Comparison of ENCODE assay signal across 19 cellular contexts in the genomic region with DNA sequence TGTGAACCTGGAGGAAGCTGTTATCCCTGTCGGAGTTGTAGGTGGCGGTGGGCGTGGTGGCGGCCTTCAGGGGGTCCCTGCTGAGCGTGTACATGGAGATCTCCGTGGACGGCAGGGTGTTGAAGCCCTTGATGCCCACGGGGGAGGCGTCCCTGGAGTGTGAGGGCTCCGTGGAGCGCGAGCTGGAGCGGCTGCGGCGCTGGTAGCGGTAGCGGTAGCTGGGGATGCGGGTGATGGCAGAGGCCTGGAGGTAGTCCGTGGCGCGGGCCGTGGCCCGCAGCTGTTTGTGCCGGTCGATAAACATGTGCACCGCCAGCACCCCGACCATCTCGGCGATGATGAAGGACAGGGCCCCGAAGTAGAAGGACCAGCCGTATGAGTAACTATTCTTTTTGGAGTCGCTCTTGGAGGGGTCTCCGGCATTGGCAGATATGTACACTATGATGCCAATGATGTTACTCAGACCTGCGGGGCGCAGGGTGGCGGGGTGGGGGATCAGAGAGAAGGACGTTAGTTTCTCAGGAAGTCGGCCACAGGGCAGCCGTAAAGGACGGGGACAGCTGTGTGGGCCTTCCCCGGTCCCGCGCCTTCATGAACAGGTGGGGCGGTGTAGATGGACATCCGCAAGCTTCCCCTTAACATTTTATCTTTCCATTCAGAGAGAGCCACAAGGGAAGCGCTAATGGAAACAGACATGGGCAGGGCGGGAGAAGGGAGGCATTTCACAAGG. TPM values are rescaled to one million over a fixed set of nuclear protein-coding genes. Genes with fewer than 3 reads are reported as not detected.
A peak's percentile ranks its signal among the peaks of the same experiment; 100 is the strongest.
DNase-seq lines count a peak whose midpoint lies in the region; ATAC-seq, FAIRE-seq and TF ChIP-seq lines count a peak whose summit lies in the region.
"Had no signal": no experiment of that assay in that cellular context is flagged by ENCODE, and none has a peak within 500 bp of the region (broad histone marks: within the 10 kb centered on the region; RNA-seq: fewer than 3 reads in every experiment).

No MANE protein-coding gene starts in this region.

- 96% methylated on average over 11 of the region's 47 CpGs for WGBS in mammary epithelial cell (ENCODE audit: low coverage, missing lambda C conversion rate)
- 61% methylated on average over 29 to 47 of the region's 47 CpGs for WGBS in testis, 2 donors

- no peak for TF ChIP-seq POLR2A in endothelial cell of umbilical vein (IDR thresholded peaks at IDR 0.05; ENCODE audit: low read depth, low read length)
- no peak for TF ChIP-seq POLR2A in testis (IDR thresholded peaks at IDR 0.05)

- H4K20me1 ChIP-seq in mammary epithelial cell (ENCODE audit: insufficient read depth, low read length) = no peaks in the 10 kb centered on the region
- H4K20me1 ChIP-seq in endothelial cell of umbilical vein (replicated peaks; ENCODE audit: control insufficient read depth, extremely low read depth, insufficient read depth, low read length) = no peaks in the 10 kb centered on the region
- H4K20me1 ChIP-seq in osteoblast (ENCODE audit: insufficient read depth, low read length) = no peaks in the 10 kb centered on the region

- H3K27ac ChIP-seq in mammary epithelial cell (ENCODE audit: insufficient read depth, low read depth, low read length) (no peak overlapping the region), endothelial cell of umbilical vein (ENCODE audit: insufficient read depth, low read depth, low read length) (no peak overlapping the region), osteoblast (ENCODE audit: low read depth, low read length) (no peak overlapping the region), testis (no peak overlapping the region)
- H3K27ac ChIP-seq: 22Rv1, A549, C4-2B had no signal

- H3K9me3 ChIP-seq in mammary epithelial cell (replicated peaks; ENCODE audit: insufficient read depth, low read length) (no peaks in the 10 kb centered on the region), endothelial cell of umbilical vein (replicated peaks; ENCODE audit: control insufficient read depth, insufficient read depth, low read length) (no peaks in the 10 kb centered on the region), osteoblast (ENCODE audit: low read depth, low read length) (no peaks in the 10 kb centered on the region), testis (no peaks in the 10 kb centered on the region)
- H3K9me3 ChIP-seq: A549, Caco-2 had no signal

- intact Hi-C loops in mammary epithelial cell (cut with micrococcal nuclease) (no loop called here), MCF 10A (cut with micrococcal nuclease) (no loop called here), endothelial cell of umbilical vein (cut with micrococcal nuclease) (loop anchor here (10.0 kb wide), 1 partner anchor 420 kb away; no protein-coding TSS in a partner anchor), testis (cut with DNase I; ENCODE audit: low total_unique reads) (no loop called here)

- no peak for ATAC-seq in GM21528 (IDR thresholded peaks at IDR 0.05; ENCODE audit: low FRiP score, unreplicated experiment)
- ATAC-seq: A549, HepG2 had no signal

- CTCF ChIA-PET in mammary epithelial cell (lab: Charles Lee; ENCODE audit: low non-redundant PET) = no interaction called here
- CTCF ChIA-PET in MCF 10A (lab: Yijun Ruan, JAX) = interaction anchor here (1.1 to 1.7 kb wide), 2 partner anchors 18 to 22 kb away, joined by 3 read pairs; no protein-coding TSS in a partner anchor
- CTCF ChIA-PET in endothelial cell of umbilical vein (lab: Charles Lee) = no interaction called here

- TF ChIP-seq CTCF in mammary epithelial cell (conservative IDR thresholded peaks at IDR 0.05 in 1 of 2, IDR thresholded peaks at IDR 0.05 in 1 of 2; ENCODE audit: extremely low read depth in 1 of 2, insufficient read depth in 1 of 2, low read depth in 1 of 2, low read length in 2 of 2) (no peak), MCF 10A (IDR thresholded peaks at IDR 0.05; ENCODE audit: unreplicated experiment) (no peak), endothelial cell of umbilical vein (IDR thresholded peaks at IDR 0.05; ENCODE audit: extremely low read depth in 1 of 2, insufficient read depth in 1 of 2, low read depth in 1 of 2, low read length in 2 of 2) (no peak), osteoblast (IDR thresholded peaks at IDR 0.05; ENCODE audit: extremely low read depth, low read depth, low read length) (no peak), testis (IDR thresholded peaks at IDR 0.05) (no peak)

- no peak overlapping the region for H3K9ac ChIP-seq in mammary epithelial cell (ENCODE audit: insufficient read depth, low read length)
- H3K9ac ChIP-seq in endothelial cell of umbilical vein (replicated peaks; ENCODE audit: extremely low read depth, insufficient read depth, low read length) = no peak overlapping the region

- H3K4me1 Mint-ChIP-seq in MCF 10A (ENCODE audit: insufficient read depth, unreplicated experiment) = peaks cover 15% of the 10 kb centered on the region

- dilution Hi-C loops in mammary epithelial cell (cut with HindIII; ENCODE audit: low sequenced_read_pairs) (no loop called here), endothelial cell of umbilical vein (cut with MboI; ENCODE audit: extremely low pct_ligation_motif_present, low sequenced_read_pairs) (no loop called here)

- H3K4me1 ChIP-seq in mammary epithelial cell (ENCODE audit: insufficient read depth, low read length) = peaks cover 8% of the 10 kb centered on the region
- peaks cover 9% of the 10 kb centered on the region for H3K4me1 ChIP-seq in endothelial cell of umbilical vein (ENCODE audit: control insufficient read depth, extremely low read depth, insufficient read depth, low read length)
- peaks cover 6% of the 10 kb centered on the region for H3K4me1 ChIP-seq in osteoblast (ENCODE audit: insufficient read depth, low read length)
- H3K4me1 ChIP-seq in testis = no peaks in the 10 kb centered on the region
- H3K4me1 ChIP-seq: Caco-2 had no signal

- H3K4me3 Mint-ChIP-seq in MCF 10A (ENCODE audit: unreplicated experiment) = no peak overlapping the region
- H3K4me3 Mint-ChIP-seq: CD4-positive, alpha-beta T cell had no signal

- POLR2A ChIA-PET in MCF 10A (lab: Yijun Ruan, JAX) (no interaction called here), endothelial cell of umbilical vein (lab: Charles Lee) (no interaction called here)

- H3K79me2 ChIP-seq in mammary epithelial cell (ENCODE audit: insufficient read depth, low read length) (no peaks in the 10 kb centered on the region), endothelial cell of umbilical vein (ENCODE audit: control insufficient read depth, insufficient read depth, low read length) (no peaks in the 10 kb centered on the region), osteoblast (ENCODE audit: insufficient read depth, low read length) (no peaks in the 10 kb centered on the region)

- H3K27me3 ChIP-seq in mammary epithelial cell (ENCODE audit: insufficient read depth, low read length) (no peaks in the 10 kb centered on the region), endothelial cell of umbilical vein (ENCODE audit: control insufficient read depth in 2 of 2, insufficient read depth in 2 of 2, low read length in 2 of 2) (peaks cover 5 to 9% of the 10 kb centered on the region in 2 experiments), osteoblast (ENCODE audit: insufficient read depth, low read length) (peaks cover 16% of the 10 kb centered on the region), testis (no peaks in the 10 kb centered on the region)

- no peak for DNase-seq in mammary epithelial cell
- no peak for DNase-seq in MCF 10A (ENCODE audit: unreplicated experiment)
- DNase-seq in endothelial cell of umbilical vein (ENCODE audit: low read depth, low spot score) = no peak
- DNase-seq in osteoblast (ENCODE audit: insufficient read length, low spot score, missing footprints) = peak; percentile 64
- DNase-seq in testis = no peak
- DNase-seq in DMS53 (lab: John Stamatoyannopoulos, UW) = no peak
- no peak for DNase-seq in NCI-H524 (lab: John Stamatoyannopoulos, UW)
- DNase-seq: AML-193; Caco-2; CD4-positive, alpha-beta T cell; DMS153; DMS79 treated with DMSO at 0.1 percent for 48 hours; GF-D8; HCEC 1CT had no signal

- H2AFZ ChIP-seq in mammary epithelial cell (ENCODE audit: low read depth, low read length) (peak overlapping the region; percentile 13), endothelial cell of umbilical vein (ENCODE audit: low read depth, low read length) (no peak overlapping the region), osteoblast (ENCODE audit: low read length) (no peak overlapping the region)

- no peaks in the 10 kb centered on the region for H3K9me3 Mint-ChIP-seq in MCF 10A (ENCODE audit: unreplicated experiment)
- H3K9me3 Mint-ChIP-seq: CD4-positive, alpha-beta T cell had no signal

- no peaks in the 10 kb centered on the region for H3K36me3 Mint-ChIP-seq in MCF 10A (ENCODE audit: insufficient read depth, unreplicated experiment)

- H3K4me3 ChIP-seq in mammary epithelial cell (replicated peaks in 1 of 3; ENCODE audit: insufficient read depth in 1 of 3, low read depth in 2 of 3, low read length in 3 of 3) (no peak overlapping the region), endothelial cell of umbilical vein (replicated peaks in 1 of 3; ENCODE audit: insufficient read depth in 1 of 3, low read depth in 1 of 3, low read length in 3 of 3) (no peak overlapping the region), osteoblast (ENCODE audit: insufficient read depth, low read length) (no peak overlapping the region), testis (peak overlapping the region; percentile 18 to 39)
- H3K4me3 ChIP-seq: A549 had no signal

- FAIRE-seq in endothelial cell of umbilical vein (lab: Jason Lieb, UNC) = no peak
- FAIRE-seq: A549, HepG2 had no signal

- H3K4me2 ChIP-seq in mammary epithelial cell (ENCODE audit: insufficient read depth, low read depth, low read length) (no peak overlapping the region), endothelial cell of umbilical vein (ENCODE audit: insufficient read depth, low read length) (no peak overlapping the region), osteoblast (ENCODE audit: insufficient read depth, low read length) (no peak overlapping the region)
- H3K4me2 ChIP-seq: A549 had no signal

- H3K36me3 ChIP-seq in mammary epithelial cell (ENCODE audit: insufficient read depth, low read length) = no peaks in the 10 kb centered on the region
- no peaks in the 10 kb centered on the region for H3K36me3 ChIP-seq in endothelial cell of umbilical vein (ENCODE audit: control insufficient read depth in 2 of 2, extremely low read depth in 1 of 2, insufficient read depth in 2 of 2, low read length in 2 of 2)
- no peaks in the 10 kb centered on the region for H3K36me3 ChIP-seq in osteoblast (ENCODE audit: insufficient read depth, low read length)
- H3K36me3 ChIP-seq in testis (ENCODE audit: low read depth, missing control alignments) = no peaks in the 10 kb centered on the region

- in situ Hi-C loops in mammary epithelial cell (cut with MboI; ENCODE audit: low sequenced_read_pairs in 2 of 2) = no loop called here

- no TSS peak for BruUV-seq in mammary epithelial cell (replicated peaks; lab: Mats Ljungman, UMichigan)
- no TSS peak for BruUV-seq in MCF 10A (replicated peaks; lab: Mats Ljungman, UMichigan)
- no TSS peak for BruUV-seq in endothelial cell of umbilical vein (replicated peaks; lab: Mats Ljungman, UMichigan)

- no peak overlapping the region for H3K27ac Mint-ChIP-seq in MCF 10A (ENCODE audit: low read depth, unreplicated experiment)
- H3K27ac Mint-ChIP-seq: CD4-positive, alpha-beta T cell had no signal

- H3K27me3 Mint-ChIP-seq in MCF 10A (ENCODE audit: insufficient read depth, unreplicated experiment) = peaks cover 13% of the 10 kb centered on the region

- no peaks in the 10 kb centered on the region for H3K9me1 ChIP-seq in endothelial cell of umbilical vein (replicated peaks; ENCODE audit: control insufficient read depth, extremely low read depth, insufficient read depth, low read length)

RNA-seq across cellular contexts. Expression of gene EIF3D, which starts 35.6 kb away (rescaled TPM):
- 100 to 1,000 TPM; 210 to 354 TPM for total RNA-seq in mammary epithelial cell
- 497 TPM for polyA plus RNA-seq in mammary epithelial cell
- 395 TPM for polyA minus RNA-seq in mammary epithelial cell
- 258 and 306 TPM in 2 replicates for total RNA-seq in MCF 10A (2022)
- 192 and 201 TPM in 2 replicates for total RNA-seq in endothelial cell of umbilical vein
- polyA plus RNA-seq in endothelial cell of umbilical vein = 374 and 413 TPM in 2 replicates
- 391 and 464 TPM in 2 replicates for polyA plus RNA-seq in endothelial cell of umbilical vein (2011; cell fraction: cytosol; rRNA removed)
- 364 and 367 TPM in 2 replicates for polyA plus RNA-seq in endothelial cell of umbilical vein (2011; cell fraction: nucleus; rRNA removed)
- polyA plus RNA-seq in endothelial cell of umbilical vein (2012) = 201 and 234 TPM in 2 replicates
- 384 and 389 TPM in 2 replicates for polyA minus RNA-seq in endothelial cell of umbilical vein
- 159 TPM for polyA minus RNA-seq in endothelial cell of umbilical vein (2011; cell fraction: cytosol; rRNA and poly(A)+ RNA removed)
- 132 and 157 TPM in 2 replicates for polyA minus RNA-seq in endothelial cell of umbilical vein (2011; cell fraction: nucleus; rRNA and poly(A)+ RNA removed)
- 393 and 412 TPM in 2 replicates for total RNA-seq in osteoblast
- 100 to 1,000 TPM; 150 to 163 TPM for total RNA-seq in testis
- polyA plus RNA-seq in testis (ENCODE audit: insufficient read depth, low read depth, low replicate concordance) = 176 TPM

RNA-seq across cellular contexts. Expression of gene FOXRED2, which starts 57.7 kb away (rescaled TPM):
- total RNA-seq in mammary epithelial cell (1 to 10 TPM; 5.8 to 7.4 TPM), MCF 10A (2022) (10.9 and 11.4 TPM in 2 replicates), endothelial cell of umbilical vein (14.0 and 20.4 TPM in 2 replicates), osteoblast (15.9 and 16.3 TPM in 2 replicates), testis (10 to 100 TPM; 23.8 to 34.6 TPM)
- polyA plus RNA-seq in mammary epithelial cell (4.4 TPM), endothelial cell of umbilical vein (8.0 and 8.4 TPM in 2 replicates), testis (ENCODE audit: insufficient read depth, low read depth, low replicate concordance) (17.7 TPM)
- polyA minus RNA-seq in mammary epithelial cell (12.1 TPM), endothelial cell of umbilical vein (8.4 and 9.0 TPM in 2 replicates)
- polyA plus RNA-seq in endothelial cell of umbilical vein (2011; cell fraction: cytosol; rRNA removed) = 6.3 and 6.5 TPM in 2 replicates
- polyA plus RNA-seq in endothelial cell of umbilical vein (2011; cell fraction: nucleus; rRNA removed) = 4.6 and 4.8 TPM in 2 replicates
- 10.8 and 12.5 TPM in 2 replicates for polyA plus RNA-seq in endothelial cell of umbilical vein (2012)
- polyA minus RNA-seq in endothelial cell of umbilical vein (2011; cell fraction: cytosol; rRNA and poly(A)+ RNA removed) = 13.6 TPM
- 3.6 TPM in 2 replicates for polyA minus RNA-seq in endothelial cell of umbilical vein (2011; cell fraction: nucleus; rRNA and poly(A)+ RNA removed)

Comparison
In these comparisons a context has a peak if more than half of its experiments do, and no peak if none do; other contexts are left out.
1. H3K4me3 ChIP-seq: peak in testis (2 of 2); none in mammary epithelial cell (0 of 3), endothelial cell of umbilical vein (0 of 3) and osteoblast (single experiment).